ENCODE assay signal across 23 cellular contexts in the genomic region with DNA sequence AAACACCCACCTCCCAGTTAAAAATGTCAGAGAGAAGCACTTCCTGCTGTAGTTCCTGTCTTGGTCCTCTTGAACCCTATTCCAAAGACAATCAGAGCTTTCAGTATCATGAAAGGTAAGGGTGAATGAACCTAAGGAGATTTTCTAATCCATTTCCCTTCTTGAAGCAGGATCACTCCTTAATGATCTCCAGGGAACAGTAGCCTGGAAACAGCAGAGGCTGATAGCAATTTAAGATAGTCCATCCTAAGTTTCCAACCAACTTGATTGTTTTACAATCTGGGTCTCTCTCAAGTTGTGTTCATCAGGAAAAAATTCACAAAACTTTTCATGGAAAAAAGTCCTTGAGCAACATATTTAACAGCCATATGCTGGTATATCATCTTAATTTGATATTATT.
DNase-seq lines count a peak whose midpoint lies in the region; ATAC-seq, FAIRE-seq and TF ChIP-seq lines count a peak whose summit lies in the region.
"Had no signal": no experiment of that assay in that cellular context is flagged by ENCODE, and none has a peak within 500 bp of the region (broad histone marks: within the 10 kb centered on the region; RNA-seq: fewer than 3 reads in every experiment).

No MANE protein-coding gene starts in this region.

- no peak for TF ChIP-seq POLR2A in uterus (IDR thresholded peaks at IDR 0.05)

- no peak for DNase-seq in heart right ventricle
- DNase-seq in Right ventricle myocardium superior: no peak
- no peak for DNase-seq in chondrocyte (ENCODE audit: low spot score)
- no peak for DNase-seq in osteocyte (ENCODE audit: extremely low spot score, unreplicated experiment)
- DNase-seq in uterus: no peak
- DNase-seq in D341Med (ENCODE audit: low spot score): no peak
- no peak for DNase-seq in GM19239 (ENCODE audit: insufficient read length, low spot score)
- DNase-seq: activated CD8-positive, alpha-beta T cell treated with anti-CD3 and anti-CD28 coated beads for 36 hours; activated gamma-delta T cell treated with Interleukin-2 at 50 U/mL for 16 hours; activated T-cell treated with anti-CD3 and anti-CD28 coated beads for 4 hours; CD8-positive, alpha-beta memory T cell; cortex of kidney; lower lobe of right lung; NCI-H2081 treated with DMSO at 0.1 percent for 48 hours; occipital lobe; stimulated activated CD4-positive, alpha-beta T cell treated with anti-CD3 and anti-CD28 coated beads, Interleukin-4, amount 100 ng/mL, for 4 hours; stimulated activated naive CD4-positive, alpha-beta T cell; SW 1271 had no signal

- H3K9me3 Mint-ChIP-seq in chondrocyte (ENCODE audit: low read depth) (no peaks in the 10 kb centered on the region), osteocyte (ENCODE audit: unreplicated experiment) (no peaks in the 10 kb centered on the region)
- H3K9me3 Mint-ChIP-seq: activated CD8-positive, alpha-beta T cell treated with anti-CD3 and anti-CD28 coated beads for 36 hours had no signal

- H3K4me3 Mint-ChIP-seq in chondrocyte (ENCODE audit: unreplicated experiment): no peak overlapping the region
- H3K4me3 Mint-ChIP-seq in osteocyte (ENCODE audit: unreplicated experiment): no peak overlapping the region
- H3K4me3 Mint-ChIP-seq: activated CD8-positive, alpha-beta T cell treated with anti-CD3 and anti-CD28 coated beads for 36 hours; CD8-positive, alpha-beta memory T cell had no signal

- H3K27me3 ChIP-seq in heart right ventricle (no peaks in the 10 kb centered on the region), uterus (no peaks in the 10 kb centered on the region)
- H3K27me3 ChIP-seq: foreskin keratinocyte had no signal

- H3K4me3 ChIP-seq in heart right ventricle (no peak overlapping the region), uterus (no peak overlapping the region)
- H3K4me3 ChIP-seq: lower lobe of right lung had no signal

- intact Hi-C loops in heart right ventricle (cut with DNase I) (loop anchor here in 3 of 10 donors (5.0 to 10.0 kb wide), 2 partner anchors 49 to 809 kb away; partner anchors contain the start of gene PLXDC2 (in 3 of the 3)), Right ventricle myocardium superior (cut with DNase I) (no loop called here), uterus (cut with DNase I; ENCODE audit: low total_unique reads) (no loop called here)

- H3K4me1 ChIP-seq in heart right ventricle: peaks cover 0 to 42% (median 5%) of the 10 kb centered on the region in 9 donors
- no peaks in the 10 kb centered on the region for H3K4me1 ChIP-seq in uterus
- H3K4me1 ChIP-seq: foreskin keratinocyte had no signal

- H3K36me3 Mint-ChIP-seq in chondrocyte (ENCODE audit: low read depth) (no peaks in the 10 kb centered on the region), osteocyte (ENCODE audit: unreplicated experiment) (no peaks in the 10 kb centered on the region)
- H3K36me3 Mint-ChIP-seq: CD8-positive, alpha-beta memory T cell had no signal

- ATAC-seq in heart right ventricle (peak in 6 of 8 donors; percentile 32 to 78 (median 68)), Right ventricle myocardium superior (ENCODE audit: poor library complexity) (no peak), GM21529 (IDR thresholded peaks at IDR 0.05; ENCODE audit: unreplicated experiment) (no peak)
- ATAC-seq: activated CD4-positive, CD25-positive, alpha-beta regulatory T cell treated with anti-CD3 and anti-CD28 coated beads, Interleukin-2, amount 50 U/mL, for 24 hours; activated CD8-positive, alpha-beta T cell treated with anti-CD3 and anti-CD28 coated beads for 36 hours; esophagus mucosa; foreskin keratinocyte had no signal

- FAIRE-seq in GM19239 (lab: Jason Lieb, UNC): no peak
- FAIRE-seq: bronchial epithelial cell had no signal

- H3K27me3 Mint-ChIP-seq in chondrocyte (ENCODE audit: low read depth) (no peaks in the 10 kb centered on the region), osteocyte (ENCODE audit: unreplicated experiment) (no peaks in the 10 kb centered on the region)
- H3K27me3 Mint-ChIP-seq: activated CD8-positive, alpha-beta T cell treated with anti-CD3 and anti-CD28 coated beads for 36 hours; CD8-positive, alpha-beta memory T cell had no signal

- H3K9me3 ChIP-seq in heart right ventricle (peaks cover 0 to 14% (median 0%) of the 10 kb centered on the region in 11 donors), uterus (no peaks in the 10 kb centered on the region)
- H3K9me3 ChIP-seq: lower lobe of right lung had no signal

- H3K27ac Mint-ChIP-seq in chondrocyte (ENCODE audit: unreplicated experiment) (peak overlapping the region; percentile 70), osteocyte (ENCODE audit: unreplicated experiment) (peak overlapping the region; percentile 82)
- H3K27ac Mint-ChIP-seq: activated CD8-positive, alpha-beta T cell treated with anti-CD3 and anti-CD28 coated beads for 36 hours had no signal

- H3K27ac ChIP-seq in heart right ventricle (peak overlapping the region in 7 of 10 donors; percentile 28 to 69 (median 61)), uterus (peak overlapping the region; percentile 56 to 81)
- H3K27ac ChIP-seq: foreskin keratinocyte, lower lobe of right lung had no signal

- no peak for TF ChIP-seq CTCF in heart right ventricle (IDR thresholded peaks at IDR 0.05)
- no peak for TF ChIP-seq CTCF in chondrocyte (IDR thresholded peaks at IDR 0.05)
- no peak for TF ChIP-seq CTCF in osteocyte (IDR thresholded peaks at IDR 0.05)
- TF ChIP-seq CTCF in uterus (IDR thresholded peaks at IDR 0.05): no peak

- H3K36me3 ChIP-seq in heart right ventricle (no peaks in the 10 kb centered on the region), uterus (no peaks in the 10 kb centered on the region)
- H3K36me3 ChIP-seq: lower lobe of right lung had no signal

- peaks cover 14% of the 10 kb centered on the region for H3K4me1 Mint-ChIP-seq in chondrocyte (ENCODE audit: low read depth)
- peaks cover 16% of the 10 kb centered on the region for H3K4me1 Mint-ChIP-seq in osteocyte (ENCODE audit: unreplicated experiment)
- H3K4me1 Mint-ChIP-seq: CD8-positive, alpha-beta memory T cell had no signal

Comparison
In these comparisons a context has a peak if more than half of its experiments do, and no peak if none do; other contexts are left out.
1. ATAC-seq: peak in heart right ventricle (6 of 8); none in Right ventricle myocardium superior (single experiment) and GM21529 (single experiment).